In genomic region chr2:220226541-220226940, GRCh38 we compare ENCODE assay signal across 1 cellular context.
TF ChIP-seq lines count a peak whose summit lies in the region.

No MANE protein-coding gene starts in this region.

TF ChIP-seq in HCT116, 20 proteins besides CTCF, POLR2A, EP300 and RAD21 (continued from another document):
- TF ChIP-seq TCF7L2 (IDR thresholded peaks at IDR 0.05; ENCODE audit: borderline replicate concordance, extremely low read depth, insufficient read depth, insufficient read length) (no peak), SIN3A (IDR thresholded peaks at IDR 0.05; ENCODE audit: low read depth) (no peak), REST (IDR thresholded peaks at IDR 0.05; ENCODE audit: low read depth) (no peak), SP1 (IDR thresholded peaks at IDR 0.05; ENCODE audit: low read depth) (no peak), YY1 (IDR thresholded peaks at IDR 0.05; ENCODE audit: extremely low read depth, insufficient replicate concordance, low read depth, low read length) (no peak)
TF ChIP-seq in HCT116: peak in this region for 0.
